Comparison of ENCODE assay signal across 12 cellular contexts in the genomic region with DNA sequence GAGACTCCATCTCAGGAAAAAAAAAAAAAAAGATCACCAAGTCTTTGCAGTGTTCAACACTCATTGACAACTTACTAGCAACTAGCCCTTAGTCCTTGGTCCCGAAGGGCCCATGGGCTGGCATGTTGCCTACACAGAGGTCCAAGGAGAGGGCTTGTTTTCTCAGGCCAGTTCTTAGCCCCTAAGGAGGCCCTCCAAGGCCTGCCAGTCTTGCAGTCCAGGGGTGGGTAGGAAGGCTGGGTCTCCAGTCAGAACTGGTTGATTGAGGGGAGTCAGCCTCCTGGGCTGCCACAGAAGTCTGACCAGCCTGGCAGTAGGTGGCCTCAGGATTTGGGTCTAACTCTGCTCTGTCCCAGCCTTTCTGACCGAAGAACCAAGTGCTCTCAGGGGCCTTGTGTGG. TPM values are rescaled to one million over a fixed set of nuclear protein-coding genes. Genes with fewer than 3 reads are reported as not detected.
DNase-seq lines count a peak whose midpoint lies in the region; ATAC-seq and TF ChIP-seq lines count a peak whose summit lies in the region.
"Had no signal": no experiment of that assay in that cellular context is flagged by ENCODE, and none has a peak within 500 bp of the region (broad histone marks: within the 10 kb centered on the region; RNA-seq: fewer than 3 reads in every experiment).

No MANE protein-coding gene starts in this region.

- no peaks in the 10 kb centered on the region for H3K27me3 ChIP-seq in ACC112 (ENCODE audit: insufficient read depth, low read length)
- no peaks in the 10 kb centered on the region for H3K27me3 ChIP-seq in adrenal gland
- no peaks in the 10 kb centered on the region for H3K27me3 ChIP-seq in right cardiac atrium (ENCODE audit: control insufficient read depth, insufficient read depth)
- no peaks in the 10 kb centered on the region for H3K27me3 ChIP-seq in rectal smooth muscle tissue (ENCODE audit: control insufficient read depth, insufficient read depth, low read length)

- H3K4me3 ChIP-seq in ACC112 (ENCODE audit: low read depth, low read length) (no peak overlapping the region), adrenal gland (no peak overlapping the region), right cardiac atrium (ENCODE audit: low read length) (no peak overlapping the region), rectal smooth muscle tissue (ENCODE audit: low read length) (no peak overlapping the region)

- H2AFZ ChIP-seq in ACC112 (ENCODE audit: low read length, unreplicated experiment), result no peak overlapping the region

- H3K9me3 ChIP-seq in adrenal gland (replicated peaks in 1 of 3), result no peaks in the 10 kb centered on the region
- H3K9me3 ChIP-seq in right cardiac atrium (ENCODE audit: control insufficient read depth, low read length), result no peaks in the 10 kb centered on the region

- intact Hi-C loops in adrenal gland (cut with DNase I), result loop anchor here in 1 of 2 donors (10.0 kb wide), 1 partner anchor 339 kb away; no protein-coding TSS in a partner anchor
- intact Hi-C loops in right cardiac atrium (cut with DNase I), result loop anchor here in 1 of 4 donors (10.0 kb wide), 1 partner anchor 339 kb away; no protein-coding TSS in a partner anchor

- no peak for TF ChIP-seq CTCF in adrenal gland (IDR thresholded peaks at IDR 0.05)

- peak overlapping the region; percentile 72 for H3K27ac ChIP-seq in ACC112 (ENCODE audit: low read depth, low read length)
- H3K27ac ChIP-seq in adrenal gland, result peak overlapping the region in 4 of 5 donors; percentile 50 to 84 (median 67)
- H3K27ac ChIP-seq in right cardiac atrium (ENCODE audit: low read length), result peak overlapping the region; percentile 75
- peak overlapping the region; percentile 80 for H3K27ac ChIP-seq in rectal smooth muscle tissue (ENCODE audit: low read depth, low read length)

- H3K4me1 ChIP-seq in ACC112 (ENCODE audit: control insufficient read depth, insufficient read depth, low read length, unreplicated experiment), result peaks cover 60% of the 10 kb centered on the region
- H3K4me1 ChIP-seq in adrenal gland (replicated peaks in 1 of 2), result peaks cover 48 to 70% of the 10 kb centered on the region in 2 donors
- peaks cover 26% of the 10 kb centered on the region for H3K4me1 ChIP-seq in right cardiac atrium (ENCODE audit: control insufficient read depth, insufficient read depth, low read length)
- peaks cover 58% of the 10 kb centered on the region for H3K4me1 ChIP-seq in rectal smooth muscle tissue (ENCODE audit: control insufficient read depth, insufficient read depth, low read length)

- DNase-seq in adrenal gland (no peak), right cardiac atrium (peak in 2 of 3 donors; percentile 43 to 74), putamen (ENCODE audit: low spot score) (no peak), mesenteric fat pad (ENCODE audit: low spot score) (no peak)
- DNase-seq: activated B cell treated with CpG ODN at 0.5 μM for 24 hours; activated effector memory CD4-positive, alpha-beta T cell treated with Interleukin-2 at 50 U/mL for 16 hours; NCI-H2107; stimulated activated CD4-positive, alpha-beta T cell treated with anti-CD3 and anti-CD28 coated beads, Interleukin-2, amount 100 ng/mL, for 24 hours had no signal

- H3K36me3 ChIP-seq in ACC112 (ENCODE audit: insufficient read depth, low read length), result no peaks in the 10 kb centered on the region
- H3K36me3 ChIP-seq in adrenal gland (replicated peaks in 1 of 2), result peaks cover 0 to 46% of the 10 kb centered on the region in 2 donors
- peaks cover 2% of the 10 kb centered on the region for H3K36me3 ChIP-seq in rectal smooth muscle tissue (ENCODE audit: control insufficient read depth, insufficient read depth, low read length)

- H3K9ac ChIP-seq in rectal smooth muscle tissue (ENCODE audit: low read length), result no peak overlapping the region

- TF ChIP-seq POLR2A in adrenal gland (IDR thresholded peaks at IDR 0.05), result no peak

- H3K79me2 ChIP-seq in ACC112 (ENCODE audit: control insufficient read depth, insufficient read depth, low read length, unreplicated experiment), result peaks cover 11% of the 10 kb centered on the region

- 50 to 70% (median 56%) methylated on average over 1 to 2 of the region's 2 CpGs for WGBS in adrenal gland, 4 donors
- 48% methylated on average over 2 of the region's 2 CpGs for WGBS in right cardiac atrium

- ATAC-seq in right cardiac atrium (no peak), HG02981 (IDR thresholded peaks at IDR 0.05; ENCODE audit: unreplicated experiment) (no peak), GM18909 (IDR thresholded peaks at IDR 0.05; ENCODE audit: poor library complexity, unreplicated experiment) (no peak)

RNA-seq across cellular contexts. Expression of a gene that starts 32.7 kb away (rescaled TPM):
- total RNA-seq in adrenal gland, result 10 to 100 TPM; 10.9 to 47.6 (median 18.6) TPM
- polyA plus RNA-seq in adrenal gland, result 100 to 1,000 TPM in 1 of 3 donors, 10 to 100 TPM in 1, under 1 TPM in 1; 0.46 to 168 (median 64.5) TPM
- total RNA-seq in right cardiac atrium, result 1 to 10 TPM; 6.7 to 9.4 (median 8.7) TPM
- 10.4 TPM for polyA plus RNA-seq in right cardiac atrium
- total RNA-seq in mesenteric fat pad, result 13.8 TPM

RNA-seq across cellular contexts. Expression of a gene that starts 34.1 kb away (rescaled TPM):
- total RNA-seq in adrenal gland (100 to 1,000 TPM in 7 of 8 donors, 10 to 100 TPM in 1; 71.3 to 248 (median 142) TPM), right cardiac atrium (100 to 1,000 TPM; 115 to 170 (median 144) TPM), mesenteric fat pad (61.9 TPM)
- polyA plus RNA-seq in adrenal gland (100 to 1,000 TPM in 2 of 3 donors, 10 to 100 TPM in 1; 96.4 to 159 (median 103) TPM), right cardiac atrium (147 TPM)

RNA-seq across cellular contexts. Expression of a gene that starts 34.7 kb away (rescaled TPM):
- total RNA-seq in adrenal gland (100 to 1,000 TPM in 4 of 8 donors, 10 to 100 TPM in 4; 73.8 to 144 (median 103) TPM), right cardiac atrium (10 to 100 TPM; 47.0 to 69.9 (median 56.8) TPM), mesenteric fat pad (65.7 TPM)
- polyA plus RNA-seq in adrenal gland (10 to 100 TPM; 31.1 to 52.0 (median 31.8) TPM), right cardiac atrium (63.3 TPM)

Comparison
In these comparisons a context has a peak if more than half of its experiments do, and no peak if none do; other contexts are left out.
1. DNase-seq: peak in right cardiac atrium (2 of 3); none in adrenal gland (0 of 7), putamen (single experiment) and mesenteric fat pad (single experiment).
2. Peak in every context shown above with its lines, with median percentiles within 50 percentile points of each other: H3K27ac ChIP-seq.